In the genomic region with DNA sequence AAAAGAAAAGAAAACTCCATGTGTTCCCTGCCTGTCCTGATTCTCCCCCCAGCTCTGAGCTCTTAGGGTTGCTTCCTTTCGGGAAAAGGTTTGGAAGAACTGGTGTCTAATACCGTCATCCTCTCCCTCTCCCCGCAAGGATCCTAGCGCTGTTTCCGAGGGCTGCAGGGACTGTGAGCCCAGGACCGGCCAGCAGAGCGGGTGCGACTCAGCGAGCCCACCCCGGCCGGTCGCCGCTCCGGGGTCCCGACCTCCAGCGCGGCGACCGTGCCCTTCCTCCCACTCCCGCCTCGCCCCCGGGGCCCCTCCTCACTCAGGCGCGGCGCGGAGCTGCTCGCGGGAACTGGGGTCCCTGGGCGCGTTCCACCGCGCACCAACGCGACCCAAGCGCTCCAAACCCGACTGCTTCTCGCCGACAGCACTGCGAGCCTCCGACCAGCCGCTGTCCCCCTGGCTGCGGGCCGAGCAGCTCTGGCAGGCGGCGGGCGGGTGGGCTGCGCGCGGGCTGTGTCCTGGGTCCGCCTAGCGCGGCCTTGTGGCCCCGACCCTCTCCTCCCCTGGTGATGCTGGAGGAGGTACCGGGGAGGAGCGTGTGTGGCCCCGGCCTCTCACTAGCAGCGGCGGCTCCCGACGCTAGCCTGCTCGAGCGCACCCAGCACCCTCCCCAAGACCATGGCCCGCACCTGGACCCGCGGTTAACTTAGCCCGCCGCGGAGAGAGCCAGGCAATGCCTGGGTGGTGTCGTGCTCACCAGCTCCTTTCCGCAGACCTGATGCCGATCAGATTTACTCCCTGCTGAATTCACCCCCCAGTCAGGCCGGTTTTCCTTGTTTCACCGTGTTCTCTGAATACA, we compare ENCODE assay signal across 1 cellular context.
A peak's percentile ranks its signal among the peaks of the same experiment; 100 is the strongest.
TF ChIP-seq lines count a peak whose summit lies in the region.

TSS of gene PLA2G7 (minus strand) at position 509 of the 853 bp plus-strand sequence. CDS start 12,484 bp downstream, outside the sequence.

TF ChIP-seq in HEK293, 187 proteins besides CTCF, POLR2A, EP300 and RAD21 (continued from another document and continues in another):
- peak; percentile 47; the same call in 1 of the 2 replicates for TF ChIP-seq ZNF777 (tag by site-specific recombination; IDR thresholded peaks at IDR 0.05; ENCODE audit: borderline replicate concordance)
- no peak for TF ChIP-seq ZNF19 (tag by site-specific recombination; IDR thresholded peaks at IDR 0.05; ENCODE audit: low read depth)
- 0 out of 2 replicates have a peak, but pooled peaks have one; percentile 36 for TF ChIP-seq EGR2 (tag by site-specific recombination; IDR thresholded peaks at IDR 0.05; ENCODE audit: low read depth)
- TF ChIP-seq KLF10 (tag by site-specific recombination; IDR thresholded peaks at IDR 0.05): no peak
- TF ChIP-seq ZNF843 (tag by site-specific recombination; IDR thresholded peaks at IDR 0.05): no peak
- TF ChIP-seq TCF7L2 (IDR thresholded peaks at IDR 0.05; ENCODE audit: borderline replicate concordance, low read depth, low read length): no peak
- no peak for TF ChIP-seq ZNF701 (tag by site-specific recombination; IDR thresholded peaks at IDR 0.05)
- no peak for TF ChIP-seq OSR2 (tag by site-specific recombination; IDR thresholded peaks at IDR 0.05)
- no peak for TF ChIP-seq ZNF324 (tag by site-specific recombination; IDR thresholded peaks at IDR 0.05)
- no peak for TF ChIP-seq ZNF133 (tag by site-specific recombination; IDR thresholded peaks at IDR 0.05)
- TF ChIP-seq ZFP41 (tag by site-specific recombination; IDR thresholded peaks at IDR 0.05; ENCODE audit: borderline replicate concordance): no peak
- TF ChIP-seq ZFHX2 (tag by site-specific recombination; conservative IDR thresholded peaks at IDR 0.05): 0 out of 2 replicates have a peak, but pooled peaks have one; percentile 7
- TF ChIP-seq REPIN1 (tag by site-specific recombination; IDR thresholded peaks at IDR 0.05; ENCODE audit: low read depth): no peak
- no peak for TF ChIP-seq ZNF658 (tag by site-specific recombination; IDR thresholded peaks at IDR 0.05)
- no peak for TF ChIP-seq ZNF404 (tag by site-specific recombination; IDR thresholded peaks at IDR 0.05)
- no peak for TF ChIP-seq SETDB1 (IDR thresholded peaks at IDR 0.05; ENCODE audit: insufficient read length, low read length)
- no peak for TF ChIP-seq ZNF362 (tag by site-specific recombination; IDR thresholded peaks at IDR 0.05)
- TF ChIP-seq ZNF514 (tag by site-specific recombination; IDR thresholded peaks at IDR 0.05): no peak
- peak; percentile 72 for TF ChIP-seq ZNF76 (tag by site-specific recombination; IDR thresholded peaks at IDR 0.05; ENCODE audit: borderline replicate concordance, low read depth)
- no peak for TF ChIP-seq ZNF292 (tag by site-specific recombination; IDR thresholded peaks at IDR 0.05; ENCODE audit: borderline replicate concordance, low read depth)
- TF ChIP-seq GLI4 (tag by site-specific recombination; IDR thresholded peaks at IDR 0.05): no peak
- no peak for TF ChIP-seq ZNF664 (tag by site-specific recombination; IDR thresholded peaks at IDR 0.05)
- no peak for TF ChIP-seq ZNF416 (tag by site-specific recombination; IDR thresholded peaks at IDR 0.05)
- 0 out of 2 replicates have a peak, but pooled peaks have one; percentile 13 for TF ChIP-seq ZNF18 (tag by site-specific recombination; IDR thresholded peaks at IDR 0.05)
- TF ChIP-seq KLF1 (tag by site-specific recombination; IDR thresholded peaks at IDR 0.05): peak; percentile 42; the same call in 1 of the 2 replicates
- TF ChIP-seq ZNF121 (tag by site-specific recombination; IDR thresholded peaks at IDR 0.05): peak; percentile 38
- TF ChIP-seq ZNF311 (tag by site-specific recombination; IDR thresholded peaks at IDR 0.05; ENCODE audit: borderline replicate concordance): no peak
- TF ChIP-seq BCL11A (tag by site-specific recombination; IDR thresholded peaks at IDR 0.05; ENCODE audit: low read depth): no peak
- TF ChIP-seq, protein P1, sequence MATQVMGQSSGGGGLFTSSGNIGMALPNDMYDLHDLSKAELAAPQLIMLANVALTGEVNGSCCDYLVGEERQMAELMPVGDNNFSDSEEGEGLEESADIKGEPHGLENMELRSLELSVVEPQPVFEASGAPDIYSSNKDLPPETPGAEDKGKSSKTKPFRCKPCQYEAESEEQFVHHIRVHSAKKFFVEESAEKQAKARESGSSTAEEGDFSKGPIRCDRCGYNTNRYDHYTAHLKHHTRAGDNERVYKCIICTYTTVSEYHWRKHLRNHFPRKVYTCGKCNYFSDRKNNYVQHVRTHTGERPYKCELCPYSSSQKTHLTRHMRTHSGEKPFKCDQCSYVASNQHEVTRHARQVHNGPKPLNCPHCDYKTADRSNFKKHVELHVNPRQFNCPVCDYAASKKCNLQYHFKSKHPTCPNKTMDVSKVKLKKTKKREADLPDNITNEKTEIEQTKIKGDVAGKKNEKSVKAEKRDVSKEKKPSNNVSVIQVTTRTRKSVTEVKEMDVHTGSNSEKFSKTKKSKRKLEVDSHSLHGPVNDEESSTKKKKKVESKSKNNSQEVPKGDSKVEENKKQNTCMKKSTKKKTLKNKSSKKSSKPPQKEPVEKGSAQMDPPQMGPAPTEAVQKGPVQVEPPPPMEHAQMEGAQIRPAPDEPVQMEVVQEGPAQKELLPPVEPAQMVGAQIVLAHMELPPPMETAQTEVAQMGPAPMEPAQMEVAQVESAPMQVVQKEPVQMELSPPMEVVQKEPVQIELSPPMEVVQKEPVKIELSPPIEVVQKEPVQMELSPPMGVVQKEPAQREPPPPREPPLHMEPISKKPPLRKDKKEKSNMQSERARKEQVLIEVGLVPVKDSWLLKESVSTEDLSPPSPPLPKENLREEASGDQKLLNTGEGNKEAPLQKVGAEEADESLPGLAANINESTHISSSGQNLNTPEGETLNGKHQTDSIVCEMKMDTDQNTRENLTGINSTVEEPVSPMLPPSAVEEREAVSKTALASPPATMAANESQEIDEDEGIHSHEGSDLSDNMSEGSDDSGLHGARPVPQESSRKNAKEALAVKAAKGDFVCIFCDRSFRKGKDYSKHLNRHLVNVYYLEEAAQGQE (tag by site-specific recombination; IDR thresholded peaks at IDR 0.05): peak; percentile 22; the same call in 1 of the 2 replicates
- no peak for TF ChIP-seq YY1 (tag by site-specific recombination; IDR thresholded peaks at IDR 0.05)
- TF ChIP-seq PRDM1 (tag by site-specific recombination; IDR thresholded peaks at IDR 0.05): no peak
- no peak for TF ChIP-seq ZNF394 (tag by site-specific recombination; IDR thresholded peaks at IDR 0.05; ENCODE audit: borderline replicate concordance)
- TF ChIP-seq ZNF335 (tag by site-specific recombination; conservative IDR thresholded peaks at IDR 0.05): peak; percentile 74
- 0 out of 2 replicates have a peak, but pooled peaks have one; percentile 30 for TF ChIP-seq ZNF423 (tag by site-specific recombination; IDR thresholded peaks at IDR 0.05)
- no peak for TF ChIP-seq ZNF558 (tag by site-specific recombination; IDR thresholded peaks at IDR 0.05)
- TF ChIP-seq, protein P2, sequence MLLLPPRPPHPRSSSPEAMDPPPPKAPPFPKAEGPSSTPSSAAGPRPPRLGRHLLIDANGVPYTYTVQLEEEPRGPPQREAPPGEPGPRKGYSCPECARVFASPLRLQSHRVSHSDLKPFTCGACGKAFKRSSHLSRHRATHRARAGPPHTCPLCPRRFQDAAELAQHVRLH (tag by site-specific recombination; IDR thresholded peaks at IDR 0.05): no peak
- TF ChIP-seq ZNF221 (tag by site-specific recombination; IDR thresholded peaks at IDR 0.05; ENCODE audit: borderline replicate concordance): no peak
- peak; percentile 69 for TF ChIP-seq ZBTB48 (tag by site-specific recombination; IDR thresholded peaks at IDR 0.05)
- TF ChIP-seq, protein P3, sequence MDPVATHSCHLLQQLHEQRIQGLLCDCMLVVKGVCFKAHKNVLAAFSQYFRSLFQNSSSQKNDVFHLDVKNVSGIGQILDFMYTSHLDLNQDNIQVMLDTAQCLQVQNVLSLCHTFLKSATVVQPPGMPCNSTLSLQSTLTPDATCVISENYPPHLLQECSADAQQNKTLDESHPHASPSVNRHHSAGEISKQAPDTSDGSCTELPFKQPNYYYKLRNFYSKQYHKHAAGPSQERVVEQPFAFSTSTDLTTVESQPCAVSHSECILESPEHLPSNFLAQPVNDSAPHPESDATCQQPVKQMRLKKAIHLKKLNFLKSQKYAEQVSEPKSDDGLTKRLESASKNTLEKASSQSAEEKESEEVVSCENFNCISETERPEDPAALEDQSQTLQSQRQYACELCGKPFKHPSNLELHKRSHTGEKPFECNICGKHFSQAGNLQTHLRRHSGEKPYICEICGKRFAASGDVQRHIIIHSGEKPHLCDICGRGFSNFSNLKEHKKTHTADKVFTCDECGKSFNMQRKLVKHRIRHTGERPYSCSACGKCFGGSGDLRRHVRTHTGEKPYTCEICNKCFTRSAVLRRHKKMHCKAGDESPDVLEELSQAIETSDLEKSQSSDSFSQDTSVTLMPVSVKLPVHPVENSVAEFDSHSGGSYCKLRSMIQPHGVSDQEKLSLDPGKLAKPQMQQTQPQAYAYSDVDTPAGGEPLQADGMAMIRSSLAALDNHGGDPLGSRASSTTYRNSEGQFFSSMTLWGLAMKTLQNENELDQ (tag by site-specific recombination; IDR thresholded peaks at IDR 0.05; ENCODE audit: low read depth): no peak
- TF ChIP-seq ZNF214 (tag by site-specific recombination; IDR thresholded peaks at IDR 0.05; ENCODE audit: borderline replicate concordance): no peak
- TF ChIP-seq ZNF239 (tag by site-specific recombination; IDR thresholded peaks at IDR 0.05): no peak
- TF ChIP-seq BCL11B (tag by site-specific recombination; IDR thresholded peaks at IDR 0.05; ENCODE audit: low read depth): no peak
- no peak for TF ChIP-seq ZNF571 (tag by site-specific recombination; IDR thresholded peaks at IDR 0.05)
- TF ChIP-seq ZBTB17 (tag by site-specific recombination; IDR thresholded peaks at IDR 0.05): peak; percentile 85
- TF ChIP-seq, protein P4, sequence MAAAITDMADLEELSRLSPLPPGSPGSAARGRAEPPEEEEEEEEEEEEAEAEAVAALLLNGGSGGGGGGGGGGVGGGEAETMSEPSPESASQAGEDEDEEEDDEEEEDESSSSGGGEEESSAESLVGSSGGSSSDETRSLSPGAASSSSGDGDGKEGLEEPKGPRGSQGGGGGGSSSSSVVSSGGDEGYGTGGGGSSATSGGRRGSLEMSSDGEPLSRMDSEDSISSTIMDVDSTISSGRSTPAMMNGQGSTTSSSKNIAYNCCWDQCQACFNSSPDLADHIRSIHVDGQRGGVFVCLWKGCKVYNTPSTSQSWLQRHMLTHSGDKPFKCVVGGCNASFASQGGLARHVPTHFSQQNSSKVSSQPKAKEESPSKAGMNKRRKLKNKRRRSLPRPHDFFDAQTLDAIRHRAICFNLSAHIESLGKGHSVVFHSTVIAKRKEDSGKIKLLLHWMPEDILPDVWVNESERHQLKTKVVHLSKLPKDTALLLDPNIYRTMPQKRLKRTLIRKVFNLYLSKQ (tag by site-specific recombination; IDR thresholded peaks at IDR 0.05; ENCODE audit: borderline replicate concordance): no peak
- no peak for TF ChIP-seq ZNF549 (tag by site-specific recombination; IDR thresholded peaks at IDR 0.05)
- peak; percentile 30; the same call in 1 of the 2 replicates for TF ChIP-seq KLF8 (tag by site-specific recombination; IDR thresholded peaks at IDR 0.05)
- no peak; the same call in 1 of the 2 replicates for TF ChIP-seq ZIC2 (tag by site-specific recombination; IDR thresholded peaks at IDR 0.05)
- TF ChIP-seq ZFP69B (tag by site-specific recombination; IDR thresholded peaks at IDR 0.05): no peak
- no peak for TF ChIP-seq ZNF223 (tag by site-specific recombination; IDR thresholded peaks at IDR 0.05)
- TF ChIP-seq ZBTB8A (tag by site-specific recombination; IDR thresholded peaks at IDR 0.05): peak; percentile 47; the same call in 1 of the 2 replicates
- TF ChIP-seq ZNF704 (tag by site-specific recombination; IDR thresholded peaks at IDR 0.05): no peak
- 0 out of 2 replicates have a peak, but pooled peaks have one; percentile 49 for TF ChIP-seq ZNF837 (tag by site-specific recombination; IDR thresholded peaks at IDR 0.05)
- no peak for TF ChIP-seq HIC1 (tag by site-specific recombination; IDR thresholded peaks at IDR 0.05)
